Comparison of ENCODE assay signal across 20 cellular contexts in genomic region chr7:30853576-30853975, GRCh38.
"Had no signal": no experiment of that assay in that cellular context is flagged by ENCODE, and none has a peak within 500 bp of the region (broad histone marks: within the 10 kb centered on the region; RNA-seq: fewer than 3 reads in every experiment).

No MANE protein-coding gene starts in this region.

- H3K27ac Mint-ChIP-seq: activated CD8-positive, alpha-beta memory T cell treated with anti-CD3 and anti-CD28 coated beads, Interleukin-2, amount 10 ng/mL, durations not matched to agents 7 days and 5 days; activated naive CD4-positive, alpha-beta T cell treated with anti-CD3 and anti-CD28 coated beads, Interleukin-2, amount 50 U/mL, for 72 hours; memory B cell; natural killer cell treated with Interleukin-12 subunit alpha and Interleukin-12 subunit beta and Interleukin-15 and Interleukin-18, amount 100 ng/mL, for 72 hours; T-helper 17 cell had no signal

- ATAC-seq: activated CD8-positive, alpha-beta memory T cell treated with anti-CD3 and anti-CD28 coated beads, Interleukin-2, amount 10 ng/mL, durations not matched to agents 7 days and 5 days; activated naive CD4-positive, alpha-beta T cell treated with anti-CD3 and anti-CD28 coated beads, Interleukin-2, amount 50 U/mL, for 72 hours; body of pancreas; left lung; psoas muscle; sciatic nerve; T-helper 17 cell had no signal

- H3K27ac ChIP-seq: body of pancreas, colonic mucosa, epithelial cell of prostate, left lung, psoas muscle, spleen, thyroid gland, WERI-Rb-1 had no signal

- H3K4me1 Mint-ChIP-seq: activated CD8-positive, alpha-beta memory T cell treated with anti-CD3 and anti-CD28 coated beads, Interleukin-2, amount 10 ng/mL, durations not matched to agents 7 days and 5 days; memory B cell; T-helper 17 cell had no signal

- H3K4me3 Mint-ChIP-seq: activated CD8-positive, alpha-beta memory T cell treated with anti-CD3 and anti-CD28 coated beads, Interleukin-2, amount 10 ng/mL, durations not matched to agents 7 days and 5 days; memory B cell; natural killer cell treated with Interleukin-12 subunit alpha and Interleukin-12 subunit beta and Interleukin-15 and Interleukin-18, amount 100 ng/mL, for 72 hours; T-helper 17 cell had no signal

- H3K36me3 Mint-ChIP-seq: activated CD8-positive, alpha-beta memory T cell treated with anti-CD3 and anti-CD28 coated beads, Interleukin-2, amount 10 ng/mL, durations not matched to agents 7 days and 5 days; activated naive CD4-positive, alpha-beta T cell treated with anti-CD3 and anti-CD28 coated beads, Interleukin-2, amount 50 U/mL, for 72 hours; memory B cell; natural killer cell treated with Interleukin-12 subunit alpha and Interleukin-12 subunit beta and Interleukin-15 and Interleukin-18, amount 100 ng/mL, for 72 hours had no signal

- H3K27me3 Mint-ChIP-seq: activated CD8-positive, alpha-beta memory T cell treated with anti-CD3 and anti-CD28 coated beads, Interleukin-2, amount 10 ng/mL, durations not matched to agents 7 days and 5 days; memory B cell; natural killer cell treated with Interleukin-12 subunit alpha and Interleukin-12 subunit beta and Interleukin-15 and Interleukin-18, amount 100 ng/mL, for 72 hours had no signal

- DNase-seq: activated CD4-positive, alpha-beta T cell treated with anti-CD3 and anti-CD28 coated beads, Interleukin-2, amount 50 U/mL, for 48 hours; activated CD8-positive, alpha-beta memory T cell treated with anti-CD3 and anti-CD28 coated beads, Interleukin-2, amount 10 ng/mL, durations not matched to agents 7 days and 5 days; activated effector memory CD4-positive, alpha-beta T cell treated with Interleukin-2 at 50 U/mL for 16 hours; activated T-cell treated with anti-CD3 and anti-CD28 coated beads, Interleukin-2, amount 50 U/mL, for 1 hour; body of pancreas; caudate nucleus; colonic mucosa; effector CD8-positive, alpha-beta T cell; left lung; psoas muscle; spleen; T-helper 17 cell; thyroid gland; WERI-Rb-1 had no signal

- H3K9me3 Mint-ChIP-seq: activated naive CD4-positive, alpha-beta T cell treated with anti-CD3 and anti-CD28 coated beads, Interleukin-2, amount 50 U/mL, for 72 hours; memory B cell; natural killer cell treated with Interleukin-12 subunit alpha and Interleukin-12 subunit beta and Interleukin-15 and Interleukin-18, amount 100 ng/mL, for 72 hours had no signal

- H3K36me3 ChIP-seq: colonic mucosa, left lung, spleen, thyroid gland, WERI-Rb-1 had no signal

- H3K4me1 ChIP-seq: colonic mucosa, left lung, psoas muscle had no signal

- H3K4me3 ChIP-seq: body of pancreas, colonic mucosa, left lung, psoas muscle, spleen, thyroid gland had no signal

- FAIRE-seq: islet of Langerhans had no signal

- H3K9me3 ChIP-seq: body of pancreas, colonic mucosa, left lung, psoas muscle, spleen, thyroid gland had no signal

- H3K27me3 ChIP-seq: body of pancreas, colonic mucosa, left lung, thyroid gland had no signal
